9 cellular contexts compared by ENCODE assay signal in the genomic region with DNA sequence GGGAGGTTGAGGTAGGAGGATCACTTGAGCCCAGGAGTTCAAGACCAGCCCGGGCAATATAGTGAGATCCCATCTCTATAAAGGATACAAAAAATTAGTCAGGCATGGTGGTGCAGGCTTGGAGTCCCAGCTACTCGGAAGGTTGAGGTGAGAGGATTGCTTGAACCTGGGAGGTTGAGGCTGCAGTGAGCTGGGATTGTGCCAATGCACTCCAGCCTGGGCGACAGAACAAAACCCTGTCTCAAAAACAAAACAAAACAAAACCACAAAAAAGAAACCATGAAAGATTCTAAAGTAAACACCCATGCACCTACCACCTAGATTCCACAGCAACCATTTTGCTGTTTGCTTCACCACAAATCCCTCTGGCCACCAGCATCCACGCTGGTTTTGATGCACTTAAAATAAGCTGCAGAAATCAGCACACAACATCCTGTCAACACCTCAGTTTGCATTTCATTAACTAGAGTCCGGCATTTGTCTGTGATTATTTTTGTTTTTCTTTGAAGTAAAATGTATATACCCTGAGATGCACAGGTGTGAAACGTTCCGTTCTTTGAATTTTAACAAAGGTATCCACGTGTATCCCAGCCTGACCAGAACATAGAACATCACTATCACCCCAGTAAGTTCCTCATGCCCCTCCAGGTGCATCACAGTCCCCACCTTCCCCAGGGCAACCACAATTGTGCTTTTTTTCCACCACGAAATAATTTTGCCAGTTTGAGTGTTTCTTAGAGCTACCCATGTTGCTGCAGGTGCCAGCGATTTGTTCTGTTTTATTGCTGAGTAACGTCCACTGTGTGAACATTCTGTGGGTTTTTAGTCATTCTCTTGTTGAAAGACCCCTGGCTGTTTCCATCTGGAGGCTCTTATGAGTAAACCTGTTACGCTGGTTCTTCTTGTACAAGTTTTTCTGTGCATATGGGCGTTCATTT.
DNase-seq lines count a peak whose midpoint lies in the region; ATAC-seq and TF ChIP-seq lines count a peak whose summit lies in the region.
"Had no signal": no experiment of that assay in that cellular context is flagged by ENCODE, and none has a peak within 500 bp of the region (broad histone marks: within the 10 kb centered on the region; RNA-seq: fewer than 3 reads in every experiment).

No MANE protein-coding gene starts in this region.

- no peak for TF ChIP-seq POLR2A in tibial nerve (IDR thresholded peaks at IDR 0.05)

- peak; percentile 32 for ATAC-seq in activated CD8-positive, alpha-beta T cell treated with anti-CD3 and anti-CD28 coated beads for 36 hours
- ATAC-seq in HG03342 (IDR thresholded peaks at IDR 0.05; ENCODE audit: unreplicated experiment), result no peak

- no peak for TF ChIP-seq CTCF in activated CD8-positive, alpha-beta T cell treated with anti-CD3 and anti-CD28 coated beads for 36 hours (IDR thresholded peaks at IDR 0.05)
- TF ChIP-seq CTCF in hepatocyte (IDR thresholded peaks at IDR 0.05; ENCODE audit: poor library complexity), result no peak
- TF ChIP-seq CTCF in tibial nerve (IDR thresholded peaks at IDR 0.05), result no peak

- CTCF ChIA-PET in activated CD8-positive, alpha-beta T cell treated with anti-CD3 and anti-CD28 coated beads for 36 hours (lab: Charles Lee), result interaction anchor here (0.7 to 4.9 kb wide), 26 partner anchors 8 to 597 kb away, joined by 3 to 32 read pairs (median 5); no protein-coding TSS in a partner anchor

- no peaks in the 10 kb centered on the region for H3K9me2 ChIP-seq in hepatocyte (replicated peaks; ENCODE audit: insufficient read depth)

- H3K79me2 ChIP-seq in hepatocyte, result peaks cover 91% of the 10 kb centered on the region

- H3K27me3 Mint-ChIP-seq in activated CD8-positive, alpha-beta T cell treated with anti-CD3 and anti-CD28 coated beads for 36 hours, result no peaks in the 10 kb centered on the region

- H3K4me3 ChIP-seq in hepatocyte, result no peak overlapping the region
- H3K4me3 ChIP-seq in tibial nerve, result peak overlapping the region in 1 of 4 donors; percentile 17
- H3K4me3 ChIP-seq: K562 had no signal

- H3K36me3 ChIP-seq in hepatocyte (replicated peaks; ENCODE audit: insufficient read depth, low read depth) (no peaks in the 10 kb centered on the region), tibial nerve (no peaks in the 10 kb centered on the region)

- H4K20me1 ChIP-seq in hepatocyte (ENCODE audit: insufficient read depth, poor library complexity, severe bottlenecking), result no peaks in the 10 kb centered on the region

- H3K4me1 ChIP-seq in hepatocyte (ENCODE audit: insufficient read depth), result peaks cover 23% of the 10 kb centered on the region
- peaks cover 0 to 68% (median 28%) of the 10 kb centered on the region in 4 donors for H3K4me1 ChIP-seq in tibial nerve

- DNase-seq in activated naive CD4-positive, alpha-beta T cell treated with Interleukin-2 at 50 U/mL for 16 hours, result peak; percentile 37
- no peak for DNase-seq in activated naive CD4-positive, alpha-beta T cell treated with anti-CD3 and anti-CD28 coated beads, Interleukin-2, amount 50 U/mL, for 16 hours
- peak; percentile 58 for DNase-seq in activated CD8-positive, alpha-beta T cell treated with anti-CD3 and anti-CD28 coated beads for 36 hours
- DNase-seq in hepatocyte (ENCODE audit: low spot score) (no peak), tibial nerve (ENCODE audit: low spot score in 2 of 2) (peak in 1 of 2 donors; percentile 12), UCSD-AML1 (lab: John Stamatoyannopoulos, UW; ENCODE audit: unreplicated experiment) (no peak), DMS 273 (lab: John Stamatoyannopoulos, UW; ENCODE audit: unreplicated experiment) (no peak)

- intact Hi-C loops in activated CD8-positive, alpha-beta T cell treated with anti-CD3 and anti-CD28 coated beads for 36 hours (cut with micrococcal nuclease), result loop anchor here (5.0 kb wide), 3 partner anchors 45 to 130 kb away; no protein-coding TSS in a partner anchor

- H3K4me3 Mint-ChIP-seq in activated CD8-positive, alpha-beta T cell treated with anti-CD3 and anti-CD28 coated beads for 36 hours, result peak overlapping the region; percentile 54

- peaks cover 15% of the 10 kb centered on the region for H3K9me3 Mint-ChIP-seq in activated CD8-positive, alpha-beta T cell treated with anti-CD3 and anti-CD28 coated beads for 36 hours

- H3K27me3 ChIP-seq in hepatocyte, result no peaks in the 10 kb centered on the region
- no peaks in the 10 kb centered on the region for H3K27me3 ChIP-seq in tibial nerve

- 85% methylated on average over 13 of the region's 13 CpGs for WGBS in hepatocyte (ENCODE audit: low lambda C conversion rate, missing lambda C conversion rate)
- 74 to 78% methylated on average over 13 of the region's 13 CpGs for WGBS in tibial nerve, 2 donors

- H3K4me1 Mint-ChIP-seq in activated CD8-positive, alpha-beta T cell treated with anti-CD3 and anti-CD28 coated beads for 36 hours (ENCODE audit: low read depth), result peaks cover 38% of the 10 kb centered on the region

- no peak overlapping the region for H2AFZ ChIP-seq in hepatocyte

- no peak for TF ChIP-seq EP300 in tibial nerve (IDR thresholded peaks at IDR 0.05)

- POLR2A ChIA-PET in activated CD8-positive, alpha-beta T cell treated with anti-CD3 and anti-CD28 coated beads for 36 hours (lab: Charles Lee), result interaction anchor here (0.6 to 2.4 kb wide), 16 partner anchors 8 to 143 kb away, joined by 3 to 8 read pairs (median 4); no protein-coding TSS in a partner anchor

- H3K36me3 Mint-ChIP-seq in activated CD8-positive, alpha-beta T cell treated with anti-CD3 and anti-CD28 coated beads for 36 hours (ENCODE audit: low read depth), result peaks cover 10% of the 10 kb centered on the region

- H3K4me2 ChIP-seq in hepatocyte, result peak overlapping the region; percentile 67

- H3K27ac ChIP-seq in hepatocyte (peak overlapping the region; percentile 71), tibial nerve (peak overlapping the region; percentile 24 to 96 (median 66))

- H3K9me3 ChIP-seq in hepatocyte (ENCODE audit: low read depth) (peaks cover 9% of the 10 kb centered on the region), tibial nerve (peaks cover 0 to 10% (median 3%) of the 10 kb centered on the region in 4 donors)

- H3K27ac Mint-ChIP-seq in activated CD8-positive, alpha-beta T cell treated with anti-CD3 and anti-CD28 coated beads for 36 hours, result peak overlapping the region; percentile 90

Comparison
In these comparisons a context has a peak if more than half of its experiments do, and no peak if none do; other contexts are left out.
1. DNase-seq: peak in activated naive CD4-positive, alpha-beta T cell treated with Interleukin-2 at 50 U/mL for 16 hours (single experiment) and activated CD8-positive, alpha-beta T cell treated with anti-CD3 and anti-CD28 coated beads for 36 hours (single experiment); none in activated naive CD4-positive, alpha-beta T cell treated with anti-CD3 and anti-CD28 coated beads, Interleukin-2, amount 50 U/mL, for 16 hours (single experiment), hepatocyte (single experiment), UCSD-AML1 (single experiment) and DMS 273 (single experiment).